Comparison of ENCODE assay signal across 25 cellular contexts in the genomic region with DNA sequence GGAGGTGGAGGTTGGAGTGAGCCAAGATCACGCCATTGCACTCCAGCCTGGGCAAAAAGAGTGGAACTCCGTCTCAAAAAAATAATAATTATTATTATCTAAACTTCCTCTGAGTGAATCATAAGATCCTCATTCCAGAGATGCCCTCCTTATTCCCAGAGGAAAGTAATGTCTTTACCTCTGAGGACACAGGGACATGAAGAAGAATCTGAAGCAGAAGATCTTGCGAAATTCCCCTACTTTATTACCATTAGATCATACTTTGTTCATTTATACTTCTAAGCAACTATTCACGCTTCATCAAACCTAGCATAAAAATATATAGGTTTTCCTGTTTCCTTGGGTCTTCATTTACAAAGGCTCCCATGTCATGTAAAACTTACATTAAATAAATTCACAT.
"Had no signal": no experiment of that assay in that cellular context is flagged by ENCODE, and none has a peak within 500 bp of the region (broad histone marks: within the 10 kb centered on the region; RNA-seq: fewer than 3 reads in every experiment).

No MANE protein-coding gene starts in this region.

- H3K36me3 Mint-ChIP-seq: activated naive CD4-positive, alpha-beta T cell treated with anti-CD3 and anti-CD28 coated beads, Interleukin-2, amount 50 U/mL, for 72 hours; memory B cell; type B pancreatic cell had no signal

- H3K27me3 Mint-ChIP-seq: activated CD4-positive, alpha-beta T cell treated with anti-CD3 and anti-CD28 coated beads, Interleukin-2, amount 10 ng/mL, durations not matched to agents 24 days and 14 days; activated T-helper 17 cell treated with anti-CD3 and anti-CD28 coated beads, Interleukin-2, amount 50 U/mL, for 72 hours; memory B cell; type B pancreatic cell had no signal

- H3K4me3 ChIP-seq: breast epithelium, gastrocnemius medialis, ovary, prostate gland, right atrium auricular region, thoracic aorta, vagina had no signal

- H3K4me1 Mint-ChIP-seq: memory B cell had no signal

- H3K27ac Mint-ChIP-seq: activated CD4-positive, alpha-beta T cell treated with anti-CD3 and anti-CD28 coated beads, Interleukin-2, amount 10 ng/mL, durations not matched to agents 24 days and 14 days; activated CD8-positive, alpha-beta T cell treated with anti-CD3 and anti-CD28 coated beads, Interleukin-2, amount 10 ng/mL, durations not matched to agents 7 days and 5 days; activated naive CD4-positive, alpha-beta T cell treated with anti-CD3 and anti-CD28 coated beads, Interleukin-2, amount 50 U/mL, for 72 hours; activated T-helper 17 cell treated with anti-CD3 and anti-CD28 coated beads, Interleukin-2, amount 50 U/mL, for 72 hours; memory B cell; natural killer cell treated with Interleukin-12 subunit alpha and Interleukin-12 subunit beta and Interleukin-15 and Interleukin-18, amount 100 ng/mL, for 72 hours; T-helper 2 cell treated with Interferon-gamma antibody and Interleukin-4, amounts not matched to agents 5 μg/mL and 100 μg/mL, for 36 hours; type B pancreatic cell had no signal

- H3K9me3 Mint-ChIP-seq: activated CD4-positive, alpha-beta T cell treated with anti-CD3 and anti-CD28 coated beads, Interleukin-2, amount 10 ng/mL, durations not matched to agents 24 days and 14 days; activated T-helper 17 cell treated with anti-CD3 and anti-CD28 coated beads, Interleukin-2, amount 50 U/mL, for 72 hours; natural killer cell treated with Interleukin-12 subunit alpha and Interleukin-12 subunit beta and Interleukin-15 and Interleukin-18, amount 100 ng/mL, for 72 hours; T-helper 2 cell treated with Interferon-gamma antibody and Interleukin-4, amounts not matched to agents 5 μg/mL and 100 μg/mL, for 36 hours; type B pancreatic cell had no signal

- H3K27ac ChIP-seq: breast epithelium, gastrocnemius medialis, neutrophil, ovary, prostate gland, right atrium auricular region, thoracic aorta, vagina, VCaP had no signal

- ATAC-seq: activated CD4-positive, CD25-positive, alpha-beta regulatory T cell treated with anti-CD3 and anti-CD28 coated beads, Interleukin-2, amount 50 U/mL, for 24 hours; activated CD8-positive, alpha-beta T cell treated with anti-CD3 and anti-CD28 coated beads, Interleukin-2, amount 10 ng/mL, durations not matched to agents 7 days and 5 days; activated naive CD4-positive, alpha-beta T cell treated with anti-CD3 and anti-CD28 coated beads, Interleukin-2, amount 50 U/mL, for 72 hours; activated T-helper 17 cell treated with anti-CD3 and anti-CD28 coated beads, Interleukin-2, amount 50 U/mL, for 72 hours; gastrocnemius medialis; left colon; natural killer cell treated with Interleukin-12 subunit alpha and Interleukin-12 subunit beta and Interleukin-15 and Interleukin-18, amount 100 ng/mL, for 72 hours had no signal

- H3K4me1 ChIP-seq: breast epithelium, gastrocnemius medialis, prostate gland, vagina had no signal

- H3K36me3 ChIP-seq: breast epithelium, gastrocnemius medialis, neutrophil, ovary, prostate gland, right atrium auricular region, thoracic aorta, vagina had no signal

- H3K9me3 ChIP-seq: breast epithelium, gastrocnemius medialis, neutrophil, ovary, prostate gland, right atrium auricular region, thoracic aorta, vagina had no signal

- H3K4me3 Mint-ChIP-seq: activated CD4-positive, alpha-beta T cell treated with anti-CD3 and anti-CD28 coated beads, Interleukin-2, amount 10 ng/mL, durations not matched to agents 24 days and 14 days; activated CD8-positive, alpha-beta T cell treated with anti-CD3 and anti-CD28 coated beads, Interleukin-2, amount 10 ng/mL, durations not matched to agents 7 days and 5 days; activated T-helper 17 cell treated with anti-CD3 and anti-CD28 coated beads, Interleukin-2, amount 50 U/mL, for 72 hours; memory B cell; natural killer cell treated with Interleukin-12 subunit alpha and Interleukin-12 subunit beta and Interleukin-15 and Interleukin-18, amount 100 ng/mL, for 72 hours; T-helper 2 cell treated with Interferon-gamma antibody and Interleukin-4, amounts not matched to agents 5 μg/mL and 100 μg/mL, for 36 hours; type B pancreatic cell had no signal

- H3K27me3 ChIP-seq: breast epithelium, gastrocnemius medialis, neutrophil, ovary, right atrium auricular region, vagina had no signal

- DNase-seq: activated CD4-positive, alpha-beta T cell treated with anti-CD3 and anti-CD28 coated beads, Interleukin-2, amount 10 ng/mL, durations not matched to agents 24 days and 14 days; activated CD8-positive, alpha-beta T cell treated with anti-CD3 and anti-CD28 coated beads, Interleukin-2, amount 10 ng/mL, durations not matched to agents 7 days and 5 days; cerebellar nuclear complex; cortex of kidney; gastrocnemius medialis; head of caudate nucleus; islet precursor cell; left colon; ovary; stimulated activated CD4-positive, alpha-beta T cell treated with anti-CD3 and anti-CD28 coated beads, Interleukin-4, amount 100 ng/mL, for 24 hours; stimulated activated naive CD4-positive, alpha-beta T cell treated with Interleukin-2 at 50 U/mL for 16 hours had no signal
